In genomic region chr22:46649176-46650077, GRCh38 we compare ENCODE assay signal across 1 cellular context.
TF ChIP-seq lines count a peak whose summit lies in the region.

No MANE protein-coding gene starts in this region.

TF ChIP-seq in K562, 482 proteins besides CTCF, POLR2A, EP300 and RAD21 (continued from another document and continues in another):
- TF ChIP-seq THAP12 (CRISPR knock-in tag; IDR thresholded peaks at IDR 0.05) (no peak), ZNF444 (CRISPR knock-in tag; IDR thresholded peaks at IDR 0.05) (no peak), ZNF41 (CRISPR knock-in tag; conservative IDR thresholded peaks at IDR 0.05) (no peak), ARID4B (CRISPR knock-in tag; IDR thresholded peaks at IDR 0.05) (no peak), MGA (IDR thresholded peaks at IDR 0.05) (peak; percentile 86), NFIC (IDR thresholded peaks at IDR 0.05) (peak; percentile 58), MBD2 (IDR thresholded peaks at IDR 0.05; ENCODE audit: borderline replicate concordance, low read depth) (no peak), CUX1 (CRISPR knock-in tag; IDR thresholded peaks at IDR 0.05) (no peak), ZNF224 (CRISPR knock-in tag; IDR thresholded peaks at IDR 0.05) (no peak), IRF2 (CRISPR knock-in tag; IDR thresholded peaks at IDR 0.05) (no peak), PKNOX1 (IDR thresholded peaks at IDR 0.05) (peak; percentile 92), ILK (tag; IDR thresholded peaks at IDR 0.05; ENCODE audit: borderline replicate concordance, low read depth) (no peak), RBM34 (IDR thresholded peaks at IDR 0.05; ENCODE audit: borderline replicate concordance, insufficient read depth, low read length) (no peak), ZNF324 (CRISPR knock-in tag; IDR thresholded peaks at IDR 0.05) (no peak), MEF2A (IDR thresholded peaks at IDR 0.05; ENCODE audit: control insufficient read depth, low read depth, low read length) (no peak), FOXP1 (CRISPR knock-in tag; IDR thresholded peaks at IDR 0.05) (peak; percentile 89), SIN3B (IDR thresholded peaks at IDR 0.05; ENCODE audit: low read depth) (no peak), KAT7 (CRISPR knock-in tag; IDR thresholded peaks at IDR 0.05; ENCODE audit: borderline replicate concordance) (no peak), CREB1 (IDR thresholded peaks at IDR 0.05) (no peak), CREB1 (CRISPR knock-in tag; IDR thresholded peaks at IDR 0.05) (no peak), RBM17 (IDR thresholded peaks at IDR 0.05; ENCODE audit: borderline replicate concordance, low read depth, low read length) (no peak), GMEB1 (CRISPR knock-in tag; IDR thresholded peaks at IDR 0.05) (no peak), ZFP36 (IDR thresholded peaks at IDR 0.05; ENCODE audit: low read depth, low read length, partially characterized antibody) (no peak), FOXO4 (CRISPR knock-in tag; IDR thresholded peaks at IDR 0.05) (no peak), PHB (CRISPR knock-in tag; IDR thresholded peaks at IDR 0.05) (no peak), GTF2F1 (IDR thresholded peaks at IDR 0.05; ENCODE audit: low read depth, low read length) (no peak)
